ENCODE assay signal across 30 cellular contexts in the genomic region with DNA sequence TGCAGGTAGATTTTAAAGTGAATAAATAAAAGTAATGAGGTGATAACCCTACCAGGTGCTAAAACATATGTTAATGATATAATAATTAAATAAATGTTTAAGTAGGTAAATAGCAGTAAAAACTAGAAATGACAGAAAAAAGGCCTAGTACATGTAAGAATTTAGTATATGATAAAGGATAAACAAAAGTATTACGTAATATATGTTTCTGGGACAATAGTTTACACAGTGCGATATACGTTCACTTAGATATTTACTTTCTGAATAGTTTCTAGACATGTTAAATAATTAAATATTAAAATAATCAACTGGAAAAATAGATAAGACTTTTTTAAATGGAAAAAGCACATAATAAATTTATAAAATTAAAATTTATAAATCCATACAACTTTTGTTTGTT.
"Had no signal": no experiment of that assay in that cellular context is flagged by ENCODE, and none has a peak within 500 bp of the region (broad histone marks: within the 10 kb centered on the region; RNA-seq: fewer than 3 reads in every experiment).

No MANE protein-coding gene starts in this region.

- ATAC-seq: activated CD8-positive, alpha-beta memory T cell treated with anti-CD3 and anti-CD28 coated beads, Interleukin-2, amount 10 ng/mL, durations not matched to agents 7 days and 5 days; activated CD8-positive, alpha-beta T cell treated with anti-CD3 and anti-CD28 coated beads, Interleukin-2, amount 10 ng/mL, durations not matched to agents 7 days and 5 days; activated naive CD8-positive, alpha-beta T cell treated with anti-CD3 and anti-CD28 coated beads, Interleukin-2, amount 50 U/mL, for 24 hours; T-cell had no signal

- FAIRE-seq: bronchial epithelial cell, TTC549 had no signal

- H3K9me3 ChIP-seq: ascending aorta had no signal

- DNase-seq: activated B cell treated with CpG ODN at 0.5 μM for 24 hours; activated CD4-positive, alpha-beta memory T cell treated with anti-CD3 and anti-CD28 coated beads, Interleukin-2, amount 10 ng/mL, durations not matched to agents 7 days and 5 days; activated CD4-positive, alpha-beta T cell treated with anti-CD3 and anti-CD28 coated beads for 4 hours; activated CD4-positive, alpha-beta T cell treated with anti-CD3 and anti-CD28 coated beads, Interleukin-2, amount 10 ng/mL, durations not matched to agents 7 days and 5 days; activated CD4-positive, alpha-beta T cell treated with anti-CD3 and anti-CD28 coated beads, Interleukin-2, amount 50 U/mL, for 48 hours; activated CD4-positive, CD25-positive, alpha-beta regulatory T cell treated with anti-CD3 and anti-CD28 coated beads, Interleukin-2, amount 50 U/mL, for 72 hours; activated CD8-positive, alpha-beta memory T cell treated with anti-CD3 and anti-CD28 coated beads for 24 hours; activated CD8-positive, alpha-beta memory T cell treated with anti-CD3 and anti-CD28 coated beads, Interleukin-2, amount 10 ng/mL, durations not matched to agents 7 days and 5 days; activated CD8-positive, alpha-beta memory T cell treated with anti-CD3 and anti-CD28 coated beads, Interleukin-2, amount 50 U/mL, for 48 hours; activated CD8-positive, alpha-beta T cell treated with anti-CD3 and anti-CD28 coated beads, Interleukin-2, amount 10 ng/mL, durations not matched to agents 7 days and 5 days; activated effector memory CD4-positive, alpha-beta T cell treated with Interleukin-2 at 50 U/mL for 16 hours; activated gamma-delta T cell; activated naive CD4-positive, alpha-beta T cell treated with anti-CD3 and anti-CD28 coated beads, Interleukin-2, amount 10 ng/mL, durations not matched to agents 7 days and 5 days; activated naive CD4-positive, alpha-beta T cell treated with Interleukin-2 at 50 U/mL for 16 hours; activated naive CD8-positive, alpha-beta T cell treated with anti-CD3 and anti-CD28 coated beads, Interleukin-2, amount 10 ng/mL, durations not matched to agents 7 days and 5 days; activated naive CD8-positive, alpha-beta T cell treated with anti-CD3 and anti-CD28 coated beads, Interleukin-2, amount 50 U/mL, for 24 hours; activated T-cell treated with anti-CD3 and anti-CD28 coated beads, Interleukin-2, amount 50 U/mL, for 24 hours; activated T-cell treated with anti-CD3 and anti-CD28 coated beads, Interleukin-2, amount 50 U/mL, for 48 hours; amygdala; anterior cingulate cortex; caudate nucleus; cerebellar nuclear complex; T-cell; T-helper 2 cell; T-helper 9 cell had no signal

- H3K4me3 ChIP-seq: ascending aorta, cardiac muscle cell had no signal

- H3K27ac ChIP-seq: ascending aorta, cardiac muscle cell, VCaP had no signal

- H3K4me1 ChIP-seq: ascending aorta had no signal

- H3K27me3 ChIP-seq: ascending aorta had no signal

- H3K36me3 ChIP-seq: ascending aorta, cardiac muscle cell had no signal
